In genomic region chr15:79883579-79884203, GRCh38 we compare ENCODE assay signal across 1 cellular context.
TF ChIP-seq lines count a peak whose summit lies in the region.

No MANE protein-coding gene starts in this region.

TF ChIP-seq in liver, 16 proteins besides CTCF, POLR2A, EP300 and RAD21 (continued from another document):
- TF ChIP-seq REST (IDR thresholded peaks at IDR 0.05) (no peak), HNF4G (IDR thresholded peaks at IDR 0.05) (peak; percentile 40), RXRA (IDR thresholded peaks at IDR 0.05) (no peak), ATF3 (IDR thresholded peaks at IDR 0.05) (no peak), MAX (IDR thresholded peaks at IDR 0.05) (no peak), HNF4A (conservative IDR thresholded peaks at IDR 0.05) (peak; percentile 76 to 79)
TF ChIP-seq in liver: peak in this region for 2.
